Comparison of ENCODE assay signal across 18 cellular contexts in genomic region chr19:13019330-13019729, GRCh38. TPM values are rescaled to one million over a fixed set of nuclear protein-coding genes. Genes with fewer than 3 reads are reported as not detected.
A peak's percentile ranks its signal among the peaks of the same experiment; 100 is the strongest.
DNase-seq lines count a peak whose midpoint lies in the region; FAIRE-seq and TF ChIP-seq lines count a peak whose summit lies in the region.
"Had no signal": no experiment of that assay in that cellular context is flagged by ENCODE, and none has a peak within 500 bp of the region (broad histone marks: within the 10 kb centered on the region; RNA-seq: fewer than 3 reads in every experiment).

No MANE protein-coding gene starts in this region.

- H2AFZ ChIP-seq in ACC112 (ENCODE audit: low read length, unreplicated experiment) (no peak overlapping the region), keratinocyte (ENCODE audit: control insufficient read depth, low read length) (no peak overlapping the region)

- TF ChIP-seq POLR2A in stomach (IDR thresholded peaks at IDR 0.05) (no peak), erythroblast (IDR thresholded peaks at IDR 0.05; ENCODE audit: low read length) (no peak)

- peaks cover 78% of the 10 kb centered on the region for H3K79me2 ChIP-seq in ACC112 (ENCODE audit: control insufficient read depth, insufficient read depth, low read length, unreplicated experiment)
- H3K79me2 ChIP-seq in keratinocyte (ENCODE audit: control insufficient read depth, insufficient read depth, low read length), result peaks cover 79% of the 10 kb centered on the region

- peak overlapping the region; percentile 78 for H3K9ac ChIP-seq in keratinocyte (ENCODE audit: control insufficient read depth, extremely low read depth, insufficient read depth, low read length)

- H3K27ac Mint-ChIP-seq in progenitor cell of endocrine pancreas, result no peak overlapping the region
- H3K27ac Mint-ChIP-seq: activated CD4-positive, alpha-beta T cell treated with anti-CD3 and anti-CD28 coated beads, Interleukin-2, amount 10 ng/mL, durations not matched to agents 24 days and 14 days; natural killer cell treated with Interleukin-12 subunit alpha and Interleukin-12 subunit beta and Interleukin-15 and Interleukin-18, amount 100 ng/mL, for 72 hours had no signal

- H3K27ac ChIP-seq in ACC112 (ENCODE audit: low read depth, low read length), result peak overlapping the region; percentile 76
- peak overlapping the region; percentile 100 for H3K27ac ChIP-seq in VCaP
- peak overlapping the region; percentile 95 for H3K27ac ChIP-seq in keratinocyte (ENCODE audit: control insufficient read depth, insufficient read depth, low read length)
- H3K27ac ChIP-seq in stomach, result peak overlapping the region in 4 of 5 donors; percentile 88 to 94 (median 92)

- H3K36me3 Mint-ChIP-seq in progenitor cell of endocrine pancreas (ENCODE audit: insufficient read depth), result no peaks in the 10 kb centered on the region
- H3K36me3 Mint-ChIP-seq: natural killer cell treated with Interleukin-12 subunit alpha and Interleukin-12 subunit beta and Interleukin-15 and Interleukin-18, amount 100 ng/mL, for 72 hours had no signal

- FAIRE-seq in keratinocyte (lab: Jason Lieb, UNC), result no peak

- no peak overlapping the region; the same call in 1 of the 2 replicates for H3K4me3 ChIP-seq in ACC112 (ENCODE audit: low read depth, low read length)
- H3K4me3 ChIP-seq in keratinocyte (ENCODE audit: control insufficient read depth in 2 of 3, extremely low read depth in 1 of 3, insufficient read depth in 2 of 3, low read depth in 1 of 3, low read length in 3 of 3), result peak overlapping the region in 1 of 3 experiments; percentile 25
- no peak overlapping the region for H3K4me3 ChIP-seq in stomach
- H3K4me3 ChIP-seq: right lobe of liver had no signal

- H3K4me3 Mint-ChIP-seq in progenitor cell of endocrine pancreas (ENCODE audit: low read depth), result no peak overlapping the region
- H3K4me3 Mint-ChIP-seq: activated CD4-positive, alpha-beta T cell treated with anti-CD3 and anti-CD28 coated beads, Interleukin-2, amount 10 ng/mL, durations not matched to agents 24 days and 14 days; natural killer cell treated with Interleukin-12 subunit alpha and Interleukin-12 subunit beta and Interleukin-15 and Interleukin-18, amount 100 ng/mL, for 72 hours had no signal

- peaks cover 7% of the 10 kb centered on the region for H3K4me1 Mint-ChIP-seq in progenitor cell of endocrine pancreas (ENCODE audit: low read depth)

- peak overlapping the region; percentile 86 for H3K4me2 ChIP-seq in keratinocyte (ENCODE audit: control insufficient read depth, extremely low read depth, insufficient read depth, low read depth, low read length)

- TF ChIP-seq CTCF in VCaP (conservative IDR thresholded peaks at IDR 0.05) (no peak), keratinocyte (optimal IDR thresholded peaks at IDR 0.05 in 1 of 3, IDR thresholded peaks at IDR 0.05 in 1 of 3, conservative IDR thresholded peaks at IDR 0.05 in 1 of 3; ENCODE audit: extremely low read depth in 1 of 3, insufficient read depth in 2 of 3, low read length in 3 of 3) (no peak), stomach (IDR thresholded peaks at IDR 0.05) (no peak), progenitor cell of endocrine pancreas (IDR thresholded peaks at IDR 0.05; ENCODE audit: unreplicated experiment) (no peak)

- H3K27me3 ChIP-seq in ACC112 (ENCODE audit: insufficient read depth, low read length) (no peaks in the 10 kb centered on the region), keratinocyte (ENCODE audit: control insufficient read depth, extremely low read depth, insufficient read depth, low read length) (no peaks in the 10 kb centered on the region), stomach (peaks cover 0 to 10% (median 0%) of the 10 kb centered on the region in 3 donors)
- H3K27me3 ChIP-seq: right lobe of liver had no signal

- no peaks in the 10 kb centered on the region for H3K9me3 Mint-ChIP-seq in progenitor cell of endocrine pancreas (ENCODE audit: low read depth)
- H3K9me3 Mint-ChIP-seq: activated CD4-positive, alpha-beta T cell treated with anti-CD3 and anti-CD28 coated beads, Interleukin-2, amount 10 ng/mL, durations not matched to agents 24 days and 14 days; natural killer cell treated with Interleukin-12 subunit alpha and Interleukin-12 subunit beta and Interleukin-15 and Interleukin-18, amount 100 ng/mL, for 72 hours had no signal

- H3K9me3 ChIP-seq in keratinocyte (ENCODE audit: control insufficient read depth, low read depth, low read length), result no peaks in the 10 kb centered on the region
- no peaks in the 10 kb centered on the region for H3K9me3 ChIP-seq in stomach
- H3K9me3 ChIP-seq: right lobe of liver had no signal

- H3K4me1 ChIP-seq in ACC112 (ENCODE audit: control insufficient read depth, insufficient read depth, low read length, unreplicated experiment), result peaks cover 50% of the 10 kb centered on the region
- peaks cover 84% of the 10 kb centered on the region for H3K4me1 ChIP-seq in keratinocyte (ENCODE audit: control insufficient read depth, extremely low read depth, insufficient read depth, low read length)
- peaks cover 88 to 100% (median 95%) of the 10 kb centered on the region in 4 donors for H3K4me1 ChIP-seq in stomach

- H3K36me3 ChIP-seq in ACC112 (ENCODE audit: insufficient read depth, low read length) (no peaks in the 10 kb centered on the region), keratinocyte (ENCODE audit: control insufficient read depth in 2 of 2, extremely low read depth in 1 of 2, insufficient read depth in 2 of 2, low read length in 2 of 2) (no peaks in the 10 kb centered on the region), stomach (no peaks in the 10 kb centered on the region)
- H3K36me3 ChIP-seq: right lobe of liver had no signal

- WGBS in stomach, 5 donors, result 49 to 80% (median 63%) methylated on average over 4 of the region's 4 CpGs

- intact Hi-C loops in stomach (cut with DNase I; ENCODE audit: low total_unique reads), result no loop called here

- peaks cover 99% of the 10 kb centered on the region for H3K27me3 Mint-ChIP-seq in progenitor cell of endocrine pancreas

- TF ChIP-seq EP300 in stomach (IDR thresholded peaks at IDR 0.05), result no peak

- DNase-seq in keratinocyte (ENCODE audit: low read depth, low spot score) (no peak), stomach (no peak), glomerular visceral epithelial cell (ENCODE audit: extremely low spot score) (no peak), erythroblast (lab: John Stamatoyannopoulos, UW) (no peak), NCI-H187 treated with DMSO at 0.1 percent for 48 hours (lab: John Stamatoyannopoulos, UW) (no peak), progenitor cell of endocrine pancreas (ENCODE audit: low spot score, unreplicated experiment) (no peak)
- DNase-seq: activated CD4-positive, alpha-beta T cell treated with anti-CD3 and anti-CD28 coated beads, Interleukin-2, amount 10 ng/mL, durations not matched to agents 24 days and 14 days; activated T-cell treated with anti-CD3 and anti-CD28 coated beads, Interleukin-2, amount 50 U/mL, for 1 hour; DND-41; foreskin melanocyte; NCI-H2029 treated with DMSO at 0.1 percent for 48 hours; NCI-H774; right lobe of liver; stimulated activated naive CD4-positive, alpha-beta T cell treated with Interleukin-2 at 50 U/mL for 16 hours had no signal

- no peaks in the 10 kb centered on the region for H4K20me1 ChIP-seq in keratinocyte (ENCODE audit: control insufficient read depth, extremely low read depth, insufficient read depth, low read length)

- dilution Hi-C loops in keratinocyte (cut with MboI; ENCODE audit: extremely low pct_ligation_motif_present, low sequenced_read_pairs), result no loop called here

- H3K9me1 ChIP-seq in keratinocyte (ENCODE audit: control insufficient read depth, extremely low read depth, insufficient read depth, low read length), result no peaks in the 10 kb centered on the region

RNA-seq across cellular contexts. Expression of gene NFIX, which starts 24.1 kb away (rescaled TPM):
- polyA plus RNA-seq in keratinocyte (3.1 to 21.4 TPM (median 5.2 TPM) in 3 replicates), stomach (10 to 100 TPM; 11.5 to 45.0 (median 30.2) TPM)
- polyA plus RNA-seq in keratinocyte (2011; ENCODE audit: low read depth), result 13.1 TPM
- polyA plus RNA-seq in keratinocyte (2011; cell fraction: cytosol; rRNA removed), result 8.8 and 19.1 TPM in 2 replicates
- polyA plus RNA-seq in keratinocyte (2011; cell fraction: nucleus; rRNA removed), result 16.8 and 22.7 TPM in 2 replicates
- 11.9 and 50.9 TPM in 2 replicates for polyA plus RNA-seq in keratinocyte (2012; ENCODE audit: low replicate concordance)
- 8.7 to 101 TPM (median 9.2 TPM) in 3 replicates for polyA minus RNA-seq in keratinocyte
- polyA minus RNA-seq in keratinocyte (2011; cell fraction: cytosol; rRNA and poly(A)+ RNA removed), result 22.1 TPM
- polyA minus RNA-seq in keratinocyte (2011; cell fraction: nucleus; rRNA and poly(A)+ RNA removed), result 9.8 and 16.2 TPM in 2 replicates
- total RNA-seq in stomach (100 to 1,000 TPM in 1 of 5 donors, 10 to 100 TPM in 4; 14.0 to 183 (median 63.3) TPM), progenitor cell of endocrine pancreas (0.46 and 0.51 TPM in 2 replicates)

RNA-seq across cellular contexts. Expression of gene DAND5, which starts 50.0 kb away (rescaled TPM):
- polyA plus RNA-seq in keratinocyte (0.09 TPM in 1 of 3 replicates, not detected in the others), stomach (under 1 TPM in 2 of 3 donors, not detected in 1; 0.12 to 0.13 TPM)
- not detected for polyA plus RNA-seq in keratinocyte (2011; ENCODE audit: low read depth)
- polyA plus RNA-seq in keratinocyte (2011; cell fraction: cytosol; rRNA removed), result not detected in 2 replicates
- polyA plus RNA-seq in keratinocyte (2011; cell fraction: nucleus; rRNA removed), result 0.06 and 0.08 TPM in 2 replicates
- 0.06 TPM in 1 of 2 replicates, not detected in the other for polyA plus RNA-seq in keratinocyte (2012; ENCODE audit: low replicate concordance)
- polyA minus RNA-seq in keratinocyte, result not detected in 3 replicates
- polyA minus RNA-seq in keratinocyte (2011; cell fraction: cytosol; rRNA and poly(A)+ RNA removed), result not detected
- polyA minus RNA-seq in keratinocyte (2011; cell fraction: nucleus; rRNA and poly(A)+ RNA removed), result not detected in 2 replicates
- total RNA-seq in stomach (under 1 TPM in 1 of 5 donors, not detected in 4; 0.58 TPM), progenitor cell of endocrine pancreas (not detected in 2 replicates)
- total RNA-seq: activated CD4-positive, alpha-beta T cell treated with anti-CD3 and anti-CD28 coated beads, Interleukin-2, amount 10 ng/mL, durations not matched to agents 24 days and 14 days; natural killer cell treated with Interleukin-12 subunit alpha and Interleukin-12 subunit beta and Interleukin-15 and Interleukin-18, amount 100 ng/mL, for 72 hours; right lobe of liver; T-helper 2 cell treated with Interferon-gamma antibody and Interleukin-4, amounts not matched to agents 100 ng/mL and 5 ng/mL, for 36 hours had no signal
